In the genomic region with DNA sequence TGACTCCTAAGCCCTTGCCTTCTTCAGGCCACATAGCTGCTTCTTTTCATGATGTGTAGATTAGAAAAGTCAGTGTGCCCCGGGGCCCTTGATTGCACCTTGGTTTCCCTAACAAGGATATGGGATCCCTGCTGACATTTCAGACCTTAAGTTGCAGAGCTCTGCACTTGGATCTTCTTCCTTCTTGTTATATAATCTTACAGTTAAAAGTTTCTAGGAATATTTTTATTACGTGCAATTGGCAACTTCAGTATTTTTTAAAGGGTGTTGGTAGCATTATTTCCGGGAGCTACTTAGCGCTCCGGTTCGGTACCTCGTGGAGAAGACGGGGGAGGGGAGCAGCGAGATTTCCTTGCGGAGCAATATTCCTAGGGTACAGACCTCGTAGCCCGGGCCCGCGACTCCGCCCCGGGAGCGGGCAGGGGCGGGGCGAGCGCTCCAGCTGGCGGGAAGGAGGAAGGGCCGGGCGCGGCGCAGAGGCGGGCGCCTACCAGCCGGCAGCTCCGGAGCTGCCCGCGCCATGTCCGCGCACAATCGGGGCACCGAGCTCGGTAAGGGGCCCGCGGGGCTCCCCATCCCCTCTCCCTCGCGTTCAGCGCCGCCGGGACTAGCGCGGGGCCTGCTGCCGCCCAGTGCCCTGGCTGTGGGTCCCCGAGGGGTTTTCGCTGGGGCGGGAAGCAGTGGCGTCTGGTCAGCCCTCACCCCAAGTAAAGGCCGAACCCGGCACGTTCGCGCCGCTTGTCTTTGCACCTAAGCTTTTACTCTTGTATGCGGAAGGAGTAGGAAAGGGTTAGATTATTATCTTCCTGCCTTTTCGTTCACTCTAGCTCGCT, we compare ENCODE assay signal across 8 cellular contexts. TPM values are rescaled to one million over a fixed set of nuclear protein-coding genes. Genes with fewer than 3 reads are reported as not detected.
DNase-seq lines count a peak whose midpoint lies in the region; ATAC-seq and TF ChIP-seq lines count a peak whose summit lies in the region.

DERA (plus strand) TSS at position 469 of the 833 bp plus-strand sequence; CDS start at position 521, 52 bp downstream.

- H3K4me2 ChIP-seq in PC-9: peak within 1 kb of the TSS; percentile 95

- POLR2A ChIA-PET in PC-9 (lab: Charles Lee; ENCODE audit: unreplicated experiment): interaction anchor here (0.5 to 0.9 kb wide), 10 partner anchors 14 to 1528 kb away, joined by 4 to 12 read pairs (median 7); no protein-coding TSS in a partner anchor
- POLR2A ChIA-PET in naive thymus-derived CD4-positive, alpha-beta T cell (lab: Charles Lee): interaction anchor here (0.9 to 1.7 kb wide), 7 partner anchors 9 to 122 kb away, joined by 3 to 12 read pairs (median 4); partner anchors contain the start of genes EPS8 and STRAP

- CTCF ChIA-PET in PC-9 (lab: Charles Lee): interaction anchor here (0.6 kb wide), 1 partner anchor 324 kb away, joined by 4 read pairs; no protein-coding TSS in a partner anchor
- CTCF ChIA-PET in naive thymus-derived CD4-positive, alpha-beta T cell (lab: Charles Lee): interaction anchor here (0.6 to 1.5 kb wide), 7 partner anchors 8 to 1024 kb away, joined by 3 to 8 read pairs (median 3); no protein-coding TSS in a partner anchor

- peak within 1 kb of the TSS; percentile 82 to 95 (median 87) for H3K27ac Mint-ChIP-seq in naive thymus-derived CD4-positive, alpha-beta T cell

- H3K4me3 ChIP-seq in HUES64 (ENCODE audit: low read length): peak within 1 kb of the TSS; percentile 79
- peak within 1 kb of the TSS; percentile 80 for H3K4me3 ChIP-seq in PC-9
- H3K4me3 ChIP-seq in naive thymus-derived CD4-positive, alpha-beta T cell (ENCODE audit: low read length): peak within 1 kb of the TSS; percentile 90

- peaks cover 4 to 34% (median 21%) of the 10 kb centered on the region in 7 donors for H3K4me1 Mint-ChIP-seq in naive thymus-derived CD4-positive, alpha-beta T cell

- intact Hi-C loops in PC-9 (cut with micrococcal nuclease; ENCODE audit: unreplicated experiment): loop anchor here (1.0 to 10.0 kb wide), 3 partner anchors 45 to 444 kb away; no protein-coding TSS in a partner anchor
- intact Hi-C loops in naive thymus-derived CD4-positive, alpha-beta T cell (cut with micrococcal nuclease): loop anchor here (1.0 kb wide), 2 partner anchors 12 to 29 kb away; partner anchors contain the start of gene STRAP (in 2 of the 2)

- TF ChIP-seq CTCF in PC-9 (conservative IDR thresholded peaks at IDR 0.05): 0 out of 2 replicates have a peak, but pooled peaks have one; percentile 19

- H3K9me3 ChIP-seq in HUES64 (ENCODE audit: insufficient read depth, low read depth, low read length) (no peaks in the 10 kb centered on the region), PC-9 (ENCODE audit: insufficient read depth, low read depth) (no peaks in the 10 kb centered on the region)
- no peaks in the 10 kb centered on the region for H3K9me3 ChIP-seq in naive thymus-derived CD4-positive, alpha-beta T cell (ENCODE audit: control insufficient read depth in 2 of 3, low read length in 3 of 3)

- H3K36me3 Mint-ChIP-seq in naive thymus-derived CD4-positive, alpha-beta T cell: peaks cover 0 to 4% (median 0%) of the 10 kb centered on the region in 5 donors

- H3F3A ChIP-seq in PC-9 (ENCODE audit: insufficient read depth, low read depth): peaks cover 5% of the 10 kb centered on the region; the same call in 1 of the 2 replicates

- peak within 1 kb of the TSS; percentile 94 for H3K9ac ChIP-seq in HUES64 (ENCODE audit: low read depth, low read length)

- no peaks in the 10 kb centered on the region for H3K9me3 Mint-ChIP-seq in naive thymus-derived CD4-positive, alpha-beta T cell

- peak within 1 kb of the TSS; percentile 83 for H3K27ac ChIP-seq in HUES64 (ENCODE audit: low read depth, low read length)
- H3K27ac ChIP-seq in PC-9: peak within 1 kb of the TSS; percentile 82
- H3K27ac ChIP-seq in naive thymus-derived CD4-positive, alpha-beta T cell (ENCODE audit: low read depth, low read length): peak within 1 kb of the TSS; percentile 78

- BruUV-seq in PC-9 (replicated peaks; lab: Mats Ljungman, UMichigan): TSS peak; percentile 65

- no peaks in the 10 kb centered on the region for H3K27me3 Mint-ChIP-seq in naive thymus-derived CD4-positive, alpha-beta T cell

- H3K4me1 ChIP-seq in HUES64 (ENCODE audit: insufficient read depth, low read length): peaks cover 13% of the 10 kb centered on the region
- peaks cover 17% of the 10 kb centered on the region for H3K4me1 ChIP-seq in PC-9 (replicated peaks; ENCODE audit: insufficient read depth)
- H3K4me1 ChIP-seq in naive thymus-derived CD4-positive, alpha-beta T cell (ENCODE audit: control insufficient read depth in 2 of 2, insufficient read depth in 2 of 2, low read length in 2 of 2): peaks cover 0 to 4% of the 10 kb centered on the region in 2 donors

- H4K20me1 ChIP-seq in PC-9 (ENCODE audit: insufficient read depth): no peaks in the 10 kb centered on the region

- peaks cover 9% of the 10 kb centered on the region for H3K79me2 ChIP-seq in PC-9 (ENCODE audit: low read depth)

- H2AFZ ChIP-seq in PC-9: peak within 1 kb of the TSS; percentile 88

- under 1% methylated on average over 58 of the region's 59 CpGs for WGBS in HUES64

- DNase-seq in DMS153 treated with DMSO at 0.1 percent for 48 hours (lab: John Stamatoyannopoulos, UW; ENCODE audit: unreplicated experiment): peak; percentile 84
- DNase-seq in PC-9: peak; percentile 64 to 92
- peak; percentile 39 for DNase-seq in activated T-helper 1 cell treated with Interleukin-2 at 50 U/mL for 16 hours (ENCODE audit: low read depth)
- peak; percentile 72 for DNase-seq in fibroblast of gingiva (ENCODE audit: low read depth)
- peak; percentile 38 to 69 (median 57) for DNase-seq in naive thymus-derived CD4-positive, alpha-beta T cell
- DNase-seq in stimulated activated naive CD4-positive, alpha-beta T cell (lab: John Stamatoyannopoulos, UW): peak; percentile 21 to 72 (median 48)

- H3K36me3 ChIP-seq in HUES64 (ENCODE audit: insufficient read depth, low read length) (peaks cover 12% of the 10 kb centered on the region), PC-9 (ENCODE audit: low read depth) (no peaks in the 10 kb centered on the region)
- H3K36me3 ChIP-seq in naive thymus-derived CD4-positive, alpha-beta T cell (ENCODE audit: control insufficient read depth in 2 of 3, insufficient read depth in 3 of 3, low read length in 3 of 3): no peaks in the 10 kb centered on the region

- peak; percentile 92 for ATAC-seq in GM21515 (IDR thresholded peaks at IDR 0.05; ENCODE audit: unreplicated experiment)
- ATAC-seq in naive thymus-derived CD4-positive, alpha-beta T cell: peak; percentile 94

- no peaks in the 10 kb centered on the region for H3K9me2 ChIP-seq in PC-9 (ENCODE audit: insufficient read depth)

- H3K27me3 ChIP-seq in HUES64 (ENCODE audit: insufficient read depth, low read length) (no peaks in the 10 kb centered on the region; the same call in 1 of the 2 replicates), PC-9 (ENCODE audit: insufficient read depth, low read depth) (no peaks in the 10 kb centered on the region)
- H3K27me3 ChIP-seq in naive thymus-derived CD4-positive, alpha-beta T cell (ENCODE audit: control insufficient read depth in 2 of 2, insufficient read depth in 2 of 2, low read length in 2 of 2): no peaks in the 10 kb centered on the region

- H3K4me3 Mint-ChIP-seq in naive thymus-derived CD4-positive, alpha-beta T cell: peak within 1 kb of the TSS; percentile 87 to 97 (median 93)

RNA-seq across cellular contexts. Expression of gene DERA, which starts in this region (rescaled TPM):
- 30.2 TPM for polyA plus RNA-seq in HUES64 (2013, experiment 1 of 2)
- 36.0 TPM for polyA plus RNA-seq in HUES64 (2013, experiment 2 of 2)
- total RNA-seq in PC-9 (2021): 67.3 and 67.6 TPM in 2 replicates
- total RNA-seq in naive thymus-derived CD4-positive, alpha-beta T cell: 10 to 100 TPM in 4 of 5 experiments, 1 to 10 TPM in 1; 8.4 to 15.9 (median 12.2) TPM
- polyA plus RNA-seq in naive thymus-derived CD4-positive, alpha-beta T cell: 10 to 100 TPM; 30.3 to 33.4 TPM

Comparison
In these comparisons a context has a peak if more than half of its experiments do, and no peak if none do; other contexts are left out.
1. Peak in every context shown above with its lines: DNase-seq, ATAC-seq, H3K4me3 ChIP-seq and H3K27ac ChIP-seq.